In the genomic region with DNA sequence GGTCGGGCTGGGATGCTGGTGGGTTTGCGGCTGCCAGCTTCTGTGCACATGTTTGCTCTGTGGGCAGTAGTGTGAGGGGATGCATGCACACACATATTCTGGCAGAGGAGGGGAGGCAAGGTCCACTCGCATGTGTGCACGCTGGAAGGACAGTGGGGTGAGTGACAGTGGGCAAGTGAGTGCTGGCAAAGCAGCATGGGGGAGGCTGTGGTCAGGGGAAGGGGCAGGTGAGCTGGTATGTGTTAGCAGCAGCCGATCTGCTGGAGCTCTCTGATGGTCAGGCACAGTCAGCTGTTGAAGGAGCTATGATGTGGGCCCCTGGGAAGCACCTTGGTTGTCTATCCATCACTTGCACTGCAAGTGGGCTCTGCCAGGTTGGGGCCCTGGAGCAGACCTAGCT, we compare ENCODE assay signal across 34 cellular contexts.
"Had no signal": no experiment of that assay in that cellular context is flagged by ENCODE, and none has a peak within 500 bp of the region (broad histone marks: within the 10 kb centered on the region; RNA-seq: fewer than 3 reads in every experiment).

No MANE protein-coding gene starts in this region.

- H3K36me3 Mint-ChIP-seq: activated CD8-positive, alpha-beta memory T cell treated with anti-CD3 and anti-CD28 coated beads, Interleukin-2, amount 10 ng/mL, durations not matched to agents 7 days and 5 days; activated naive CD4-positive, alpha-beta T cell treated with anti-CD3 and anti-CD28 coated beads, Interleukin-2, amount 50 U/mL, for 24 hours; activated naive CD8-positive, alpha-beta T cell treated with anti-CD3 and anti-CD28 coated beads, Interleukin-2, amount 10 ng/mL, durations not matched to agents 7 days and 5 days had no signal

- H3K4me1 Mint-ChIP-seq: activated CD4-positive, alpha-beta memory T cell treated with anti-CD3 and anti-CD28 coated beads, Interleukin-2, amount 10 ng/mL, durations not matched to agents 7 days and 5 days; activated CD8-positive, alpha-beta memory T cell treated with anti-CD3 and anti-CD28 coated beads, Interleukin-2, amount 10 ng/mL, durations not matched to agents 7 days and 5 days; activated naive CD4-positive, alpha-beta T cell treated with anti-CD3 and anti-CD28 coated beads, Interleukin-2, amount 50 U/mL, for 24 hours; activated naive CD8-positive, alpha-beta T cell treated with anti-CD3 and anti-CD28 coated beads, Interleukin-2, amount 10 ng/mL, durations not matched to agents 7 days and 5 days had no signal

- H3K36me3 ChIP-seq: ascending aorta, SJCRH30, WERI-Rb-1 had no signal

- H3K9me3 ChIP-seq: SJCRH30 had no signal

- DNase-seq: activated CD4-positive, alpha-beta memory T cell treated with anti-CD3 and anti-CD28 coated beads, Interleukin-2, amount 10 ng/mL, durations not matched to agents 7 days and 5 days; activated CD4-positive, alpha-beta T cell treated with anti-CD3 and anti-CD28 coated beads for 1 hour; activated CD4-positive, alpha-beta T cell treated with anti-CD3 and anti-CD28 coated beads for 48 hours; activated CD4-positive, CD25-positive, alpha-beta regulatory T cell; activated CD8-positive, alpha-beta memory T cell treated with anti-CD3 and anti-CD28 coated beads for 24 hours; activated CD8-positive, alpha-beta memory T cell treated with anti-CD3 and anti-CD28 coated beads, Interleukin-2, amount 10 ng/mL, durations not matched to agents 7 days and 5 days; activated CD8-positive, alpha-beta memory T cell treated with anti-CD3 and anti-CD28 coated beads, Interleukin-2, amount 50 U/mL, for 48 hours; activated gamma-delta T cell; activated naive CD4-positive, alpha-beta T cell treated with Interleukin-2 at 50 U/mL for 16 hours; activated naive CD8-positive, alpha-beta T cell treated with anti-CD3 and anti-CD28 coated beads, Interleukin-2, amount 10 ng/mL, durations not matched to agents 7 days and 5 days; activated T-cell treated with anti-CD3 and anti-CD28 coated beads, Interleukin-2, amount 50 U/mL, for 48 hours; amygdala; body of pancreas; caudate nucleus; Karpas-422; KBM-7; NCI-H1105; NCI-H1417 treated with DMSO at 0.1 percent for 48 hours; NCI-H187 treated with DMSO at 0.1 percent for 48 hours; NCI-H2081; NCI-H2171 treated with DMSO at 0.1 percent for 48 hours; NCI-H226; NCI-H446 treated with DMSO at 0.1 percent for 48 hours; NCI-H524; NCI-H69; SHP77; SJCRH30; T1000; WERI-Rb-1 had no signal

- H3K4me3 ChIP-seq: ascending aorta, body of pancreas, breast epithelium, SJCRH30, SK-N-MC had no signal

- H3K27me3 Mint-ChIP-seq: activated CD4-positive, alpha-beta memory T cell treated with anti-CD3 and anti-CD28 coated beads, Interleukin-2, amount 10 ng/mL, durations not matched to agents 7 days and 5 days; activated CD8-positive, alpha-beta memory T cell treated with anti-CD3 and anti-CD28 coated beads, Interleukin-2, amount 10 ng/mL, durations not matched to agents 7 days and 5 days; activated naive CD4-positive, alpha-beta T cell treated with anti-CD3 and anti-CD28 coated beads, Interleukin-2, amount 50 U/mL, for 24 hours; activated naive CD8-positive, alpha-beta T cell treated with anti-CD3 and anti-CD28 coated beads, Interleukin-2, amount 10 ng/mL, durations not matched to agents 7 days and 5 days had no signal

- H3K4me1 ChIP-seq: ascending aorta, body of pancreas, breast epithelium, SJCRH30 had no signal

- H3K27me3 ChIP-seq: ascending aorta, body of pancreas, breast epithelium, SJCRH30 had no signal

- ATAC-seq: activated CD8-positive, alpha-beta memory T cell treated with anti-CD3 and anti-CD28 coated beads, Interleukin-2, amount 10 ng/mL, durations not matched to agents 7 days and 5 days; body of pancreas; Panc1 had no signal

- H3K27ac Mint-ChIP-seq: activated CD4-positive, alpha-beta memory T cell treated with anti-CD3 and anti-CD28 coated beads, Interleukin-2, amount 10 ng/mL, durations not matched to agents 7 days and 5 days; activated CD8-positive, alpha-beta memory T cell treated with anti-CD3 and anti-CD28 coated beads, Interleukin-2, amount 10 ng/mL, durations not matched to agents 7 days and 5 days; activated naive CD4-positive, alpha-beta T cell treated with anti-CD3 and anti-CD28 coated beads, Interleukin-2, amount 50 U/mL, for 24 hours; activated naive CD8-positive, alpha-beta T cell treated with anti-CD3 and anti-CD28 coated beads, Interleukin-2, amount 10 ng/mL, durations not matched to agents 7 days and 5 days had no signal

- H3K4me3 Mint-ChIP-seq: activated CD4-positive, alpha-beta memory T cell treated with anti-CD3 and anti-CD28 coated beads, Interleukin-2, amount 10 ng/mL, durations not matched to agents 7 days and 5 days; activated CD8-positive, alpha-beta memory T cell treated with anti-CD3 and anti-CD28 coated beads, Interleukin-2, amount 10 ng/mL, durations not matched to agents 7 days and 5 days; activated naive CD4-positive, alpha-beta T cell treated with anti-CD3 and anti-CD28 coated beads, Interleukin-2, amount 50 U/mL, for 24 hours; activated naive CD8-positive, alpha-beta T cell treated with anti-CD3 and anti-CD28 coated beads, Interleukin-2, amount 10 ng/mL, durations not matched to agents 7 days and 5 days had no signal

- H3K27ac ChIP-seq: ascending aorta, body of pancreas, breast epithelium, SJCRH30, SK-N-MC, WERI-Rb-1 had no signal
